Comparison of ENCODE assay signal across 1 cellular context in the genomic region with DNA sequence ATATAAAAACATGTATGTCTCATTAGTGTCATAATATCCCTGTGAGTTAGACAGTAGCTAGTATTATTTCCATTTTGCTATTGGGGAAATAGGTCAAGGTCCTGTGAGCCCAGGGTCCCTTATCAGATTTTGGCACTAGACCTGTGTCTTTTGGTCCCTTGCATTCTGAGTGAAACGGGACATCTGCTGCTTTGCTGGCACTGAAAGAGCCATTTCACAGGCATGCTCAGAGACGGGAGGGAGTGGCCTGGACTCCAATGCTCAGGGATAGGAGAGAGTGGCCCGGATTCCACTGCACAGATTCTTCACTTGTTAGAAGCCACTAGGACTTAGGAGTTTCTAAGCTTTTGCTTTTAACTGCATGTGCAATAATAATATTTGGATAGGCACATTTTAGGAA.
TF ChIP-seq lines count a peak whose summit lies in the region.

No MANE protein-coding gene starts in this region.

TF ChIP-seq in GM23338, 12 proteins besides CTCF, POLR2A, EP300 and RAD21 (continued from another document):
- no peak for TF ChIP-seq ZNF462 (CRISPR knock-in tag; IDR thresholded peaks at IDR 0.05)
